24 cellular contexts compared by ENCODE assay signal in the genomic region with DNA sequence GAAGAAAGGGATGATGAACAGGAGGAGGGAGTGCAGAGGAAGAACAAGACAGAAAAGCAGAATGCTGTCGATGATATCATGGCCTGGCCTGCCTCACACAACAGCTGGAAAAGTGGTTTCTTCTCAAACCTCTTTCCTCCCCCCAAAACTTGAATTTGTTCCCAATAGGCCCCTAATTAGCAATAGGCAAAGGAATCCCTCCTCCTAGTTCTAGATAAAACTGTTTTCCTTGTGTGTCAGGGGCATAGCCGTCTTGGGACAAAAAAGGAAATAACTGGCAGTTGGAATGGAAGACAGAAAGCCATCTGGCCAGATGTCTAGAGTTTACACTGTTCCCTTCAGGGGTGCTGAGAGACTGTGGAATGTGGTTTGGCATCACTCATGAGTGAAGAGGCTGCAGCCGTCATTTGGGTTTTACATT.
DNase-seq lines count a peak whose midpoint lies in the region; ATAC-seq and TF ChIP-seq lines count a peak whose summit lies in the region.
"Had no signal": no experiment of that assay in that cellular context is flagged by ENCODE, and none has a peak within 500 bp of the region (broad histone marks: within the 10 kb centered on the region; RNA-seq: fewer than 3 reads in every experiment).

No MANE protein-coding gene starts in this region.

- H3K23ac ChIP-seq in IMR-90 (ENCODE audit: low read depth, low read length) = no peak overlapping the region

- intact Hi-C loops in IMR-90 (cut with micrococcal nuclease) = no loop called here

- H3K4me2 ChIP-seq in IMR-90 (ENCODE audit: low read depth, low read length) = no peak overlapping the region

- H3K27ac Mint-ChIP-seq in nephron progenitor cell = peak overlapping the region; percentile 84
- H3K27ac Mint-ChIP-seq in T-helper 17 cell = no peak overlapping the region
- H3K27ac Mint-ChIP-seq: IgD-negative memory B cell; memory B cell; naive thymus-derived CD4-positive, alpha-beta T cell had no signal

- POLR2A ChIA-PET in IMR-90 (lab: Charles Lee; ENCODE audit: unreplicated experiment) = no interaction called here

- no peaks in the 10 kb centered on the region for H3K36me3 ChIP-seq in IMR-90 (ENCODE audit: control insufficient read depth, insufficient read depth, low read length)
- H3K36me3 ChIP-seq: breast epithelium, uterus had no signal

- no peak overlapping the region for H2AFZ ChIP-seq in IMR-90 (replicated peaks; ENCODE audit: low read length, poor library complexity)

- H3K4ac ChIP-seq in IMR-90 (ENCODE audit: low read depth, low read length) = no peak overlapping the region

- no peak overlapping the region for H3K9ac ChIP-seq in IMR-90 (ENCODE audit: low read depth, low read length)

- no peak overlapping the region for H2BK20ac ChIP-seq in IMR-90 (ENCODE audit: low read depth, low read length)

- no peaks in the 10 kb centered on the region for H3K9me1 ChIP-seq in IMR-90 (ENCODE audit: insufficient read depth, low read length)

- H3K36me3 Mint-ChIP-seq in nephron progenitor cell (ENCODE audit: low read depth) (no peaks in the 10 kb centered on the region), T-helper 17 cell (ENCODE audit: low read depth) (peaks cover 2% of the 10 kb centered on the region)
- H3K36me3 Mint-ChIP-seq: IgD-negative memory B cell; memory B cell; naive thymus-derived CD4-positive, alpha-beta T cell had no signal

- H3K4me1 Mint-ChIP-seq in nephron progenitor cell (peaks cover 10% of the 10 kb centered on the region), T-helper 17 cell (no peaks in the 10 kb centered on the region)
- H3K4me1 Mint-ChIP-seq: naive thymus-derived CD4-positive, alpha-beta T cell had no signal

- no peak overlapping the region for H2BK5ac ChIP-seq in IMR-90 (ENCODE audit: low read depth, low read length, poor library complexity, severe bottlenecking)

- CTCF ChIA-PET in IMR-90 (lab: Yijun Ruan, JAX) = interaction anchor here (0.7 kb wide), 1 partner anchor 41 kb away, joined by 3 read pairs; no protein-coding TSS in a partner anchor

- no peak overlapping the region for H4K91ac ChIP-seq in IMR-90 (ENCODE audit: insufficient read depth, low read depth, low read length)

- in situ Hi-C loops in IMR-90 (cut with MboI; ENCODE audit: low sequenced_read_pairs) = no loop called here

- TF ChIP-seq CTCF in IMR-90 (conservative IDR thresholded peaks at IDR 0.05; ENCODE audit: low read depth, low read length) (no peak), nephron progenitor cell (IDR thresholded peaks at IDR 0.05) (no peak)

- H3K27me3 ChIP-seq in IMR-90 (ENCODE audit: control insufficient read depth, insufficient read depth, low read length) = peaks cover 2% of the 10 kb centered on the region; the same call in 1 of the 2 replicates
- H3K27me3 ChIP-seq: breast epithelium, dorsolateral prefrontal cortex, uterus had no signal

- H2BK120ac ChIP-seq in IMR-90 (ENCODE audit: low read depth, low read length) = no peak overlapping the region

- no peak overlapping the region for H2BK15ac ChIP-seq in IMR-90 (ENCODE audit: low read depth, low read length)

- no peaks in the 10 kb centered on the region for H3K9me3 ChIP-seq in IMR-90 (ENCODE audit: control insufficient read depth, insufficient read depth, low read length)
- H3K9me3 ChIP-seq in T-helper 17 cell (ENCODE audit: control insufficient read depth, low read length, poor library complexity, severe bottlenecking) = no peaks in the 10 kb centered on the region
- H3K9me3 ChIP-seq: breast epithelium, uterus had no signal

- H3K14ac ChIP-seq in IMR-90 (replicated peaks; ENCODE audit: low read depth, low read length) = no peak overlapping the region

- H3K27ac ChIP-seq in IMR-90 (ENCODE audit: insufficient read depth, low read length) = no peak overlapping the region
- H3K27ac ChIP-seq: breast epithelium, C4-2B, dorsolateral prefrontal cortex, foreskin keratinocyte, uterus, VCaP had no signal

- H3K79me1 ChIP-seq in IMR-90 (ENCODE audit: low read depth in 1 of 2, low read length in 2 of 2) = no peaks in the 10 kb centered on the region

- ATAC-seq in IMR-90 (ENCODE audit: low read depth) = peak; percentile 40
- ATAC-seq in HG03469 (IDR thresholded peaks at IDR 0.05; ENCODE audit: unreplicated experiment) = no peak
- ATAC-seq in T-helper 17 cell = no peak
- no peak for ATAC-seq in HG03460 (IDR thresholded peaks at IDR 0.05; ENCODE audit: unreplicated experiment)
- ATAC-seq in GM18870 (IDR thresholded peaks at IDR 0.05; ENCODE audit: unreplicated experiment) = no peak
- ATAC-seq: foreskin keratinocyte; naive thymus-derived CD4-positive, alpha-beta T cell; Panc1 had no signal

- no peaks in the 10 kb centered on the region for H3K4me1 ChIP-seq in IMR-90 (ENCODE audit: control insufficient read depth, insufficient read depth, low read length)
- H3K4me1 ChIP-seq: breast epithelium, foreskin keratinocyte, uterus had no signal

- no peak overlapping the region for H3K18ac ChIP-seq in IMR-90 (ENCODE audit: low read depth, low read length)

- TF ChIP-seq POLR2A in IMR-90 (IDR thresholded peaks at IDR 0.05; ENCODE audit: low read depth, low read length) = no peak

- H3K4me3 Mint-ChIP-seq in nephron progenitor cell = no peak overlapping the region
- H3K4me3 Mint-ChIP-seq in T-helper 17 cell = no peak overlapping the region
- H3K4me3 Mint-ChIP-seq: IgD-negative memory B cell; memory B cell; naive thymus-derived CD4-positive, alpha-beta T cell had no signal

- H4K20me1 ChIP-seq in IMR-90 (ENCODE audit: insufficient read depth, low read length) = no peaks in the 10 kb centered on the region

- DNase-seq in AG08395 (ENCODE audit: low spot score) (peak; percentile 27), IMR-90 (peak; percentile 13), fibroblast of peridontal ligament (ENCODE audit: extremely low read depth) (peak; percentile 40), nephron progenitor cell (no peak), T-helper 17 cell (no peak)
- DNase-seq: ACHN; activated effector memory CD4-positive, alpha-beta T cell treated with Interleukin-2 at 50 U/mL for 16 hours; dorsolateral prefrontal cortex; foreskin keratinocyte; islet precursor cell; naive thymus-derived CD4-positive, alpha-beta T cell; NCI-H1436 treated with DMSO at 0.1 percent for 48 hours; NCI-H524; NK-92 treated with Interleukin-12 subunit alpha and Interleukin-12 subunit beta, amount 100 ng/mL, for 24 hours; uterus had no signal

- H2AK9ac ChIP-seq in IMR-90 (replicated peaks; ENCODE audit: low read depth, low read length, poor library complexity) = no peak overlapping the region

- no peak overlapping the region for H3K4me3 ChIP-seq in IMR-90 (ENCODE audit: insufficient read depth, low read depth, low read length)
- H3K4me3 ChIP-seq: breast epithelium, dorsolateral prefrontal cortex, uterus had no signal

- WGBS in IMR-90 (ENCODE audit: extremely low coverage in 2 of 2, insufficient read length in 1 of 2), 2 experiments = no CpG with 5 or more reads among the region's 3 CpGs

- dilution Hi-C loops in IMR-90 (cut with HindIII; ENCODE audit: low sequenced_read_pairs, unreplicated experiment) = no loop called here

- TF ChIP-seq RAD21 in IMR-90 (IDR thresholded peaks at IDR 0.05; ENCODE audit: low read length) = no peak

- no peak overlapping the region for H4K5ac ChIP-seq in IMR-90 (ENCODE audit: low read depth, low read length)

- no peak overlapping the region for H2AK5ac ChIP-seq in IMR-90 (ENCODE audit: low read depth, low read length)

- H4K8ac ChIP-seq in IMR-90 (ENCODE audit: low read depth in 2 of 2, low read length in 2 of 2) = no peak overlapping the region

- no TSS peak for BruUV-seq in IMR-90 (replicated peaks; lab: Mats Ljungman, UMichigan)

- H3K27me3 Mint-ChIP-seq in nephron progenitor cell (ENCODE audit: low read depth, poor library complexity) = peaks cover 3% of the 10 kb centered on the region
- peaks cover 5% of the 10 kb centered on the region for H3K27me3 Mint-ChIP-seq in T-helper 17 cell
- H3K27me3 Mint-ChIP-seq: memory B cell; naive thymus-derived CD4-positive, alpha-beta T cell had no signal

- H3K9me3 Mint-ChIP-seq in nephron progenitor cell = no peaks in the 10 kb centered on the region
- H3K9me3 Mint-ChIP-seq: memory B cell; naive thymus-derived CD4-positive, alpha-beta T cell had no signal

- no peak overlapping the region for H3K56ac ChIP-seq in IMR-90 (ENCODE audit: extremely low read depth, insufficient read depth, low read length)

TF ChIP-seq in IMR-90, 13 proteins besides CTCF, POLR2A, EP300 and RAD21:
- TF ChIP-seq ELK1 (IDR thresholded peaks at IDR 0.05; ENCODE audit: borderline replicate concordance, low read depth, low read length) (no peak), BHLHE40 (IDR thresholded peaks at IDR 0.05; ENCODE audit: low read depth, low read length) (no peak), NFE2L2 (IDR thresholded peaks at IDR 0.05; ENCODE audit: low read depth, low read length) (no peak), FOS (IDR thresholded peaks at IDR 0.05; ENCODE audit: low read depth, low read length) (no peak), CEBPB (IDR thresholded peaks at IDR 0.05; ENCODE audit: low read depth, low read length) (no peak), CHD1 (IDR thresholded peaks at IDR 0.05; ENCODE audit: low read depth, low read length) (no peak), SMC3 (IDR thresholded peaks at IDR 0.05; ENCODE audit: low read depth, low read length) (no peak), RCOR1 (IDR thresholded peaks at IDR 0.05; ENCODE audit: insufficient replicate concordance, low read length) (no peak), MAZ (IDR thresholded peaks at IDR 0.05; ENCODE audit: borderline replicate concordance, low read depth, low read length) (no peak)

Comparison
In these comparisons a context has a peak if more than half of its experiments do, and no peak if none do; other contexts are left out.
1. DNase-seq: peak in AG08395 (single experiment), IMR-90 (single experiment) and fibroblast of peridontal ligament (single experiment); none in nephron progenitor cell (single experiment) and T-helper 17 cell (0 of 3).